Comparison of ENCODE assay signal across 19 cellular contexts in the genomic region with DNA sequence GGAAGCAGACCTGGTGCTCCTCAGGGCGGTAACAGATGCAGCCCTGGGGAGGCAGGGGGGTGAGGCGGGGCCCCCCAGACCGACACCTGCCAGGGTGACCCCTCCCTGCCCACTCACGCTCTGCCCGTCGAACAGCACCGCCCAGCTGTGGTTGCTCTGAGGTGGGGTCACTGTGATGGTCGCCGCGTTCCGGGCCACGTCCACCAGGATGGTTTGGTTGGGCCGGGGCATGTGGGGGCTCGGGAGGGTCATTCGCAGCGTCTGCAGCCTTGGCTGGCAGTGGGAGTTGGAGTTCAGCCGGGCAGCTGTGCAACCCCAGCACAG. TPM values are rescaled to one million over a fixed set of nuclear protein-coding genes. Genes with fewer than 3 reads are reported as not detected.
"Had no signal": no experiment of that assay in that cellular context is flagged by ENCODE, and none has a peak within 500 bp of the region (broad histone marks: within the 10 kb centered on the region; RNA-seq: fewer than 3 reads in every experiment).

No MANE protein-coding gene starts in this region.

- H3K27me3 ChIP-seq: colonic mucosa, esophagus squamous epithelium, spleen, stomach, transverse colon had no signal

- H3K27ac Mint-ChIP-seq: nephron had no signal

- H3K27me3 Mint-ChIP-seq: naive B cell had no signal

- H3K9me3 Mint-ChIP-seq: naive B cell, nephron had no signal

- H3K9me3 ChIP-seq: colonic mucosa, esophagus squamous epithelium, spleen, stomach, thoracic aorta, transverse colon had no signal

- H3K4me3 ChIP-seq: colonic mucosa, esophagus squamous epithelium, spleen, stomach, thoracic aorta, transverse colon had no signal

- ATAC-seq: sciatic nerve had no signal

- DNase-seq: colonic mucosa; dermis blood vessel endothelial cell; esophagus squamous epithelium; foreskin fibroblast; head of caudate nucleus; hippocampal formation; kidney glomerular epithelial cell; naive B cell; spleen; stimulated activated CD4-positive, alpha-beta T cell treated with anti-CD3 and anti-CD28 coated beads, Interleukin-15, amount 100 ng/mL, for 24 hours; stimulated activated CD4-positive, alpha-beta T cell treated with anti-CD3 and anti-CD28 coated beads, Interleukin-1b, Interleukin-23, amount 100 ng/mL, for 48 hours; stimulated activated CD4-positive, alpha-beta T cell treated with anti-CD3 and anti-CD28 coated beads, Interleukin-4, amount 100 ng/mL, for 4 hours; stimulated activated naive CD4-positive, alpha-beta T cell; stomach; substantia nigra; transverse colon had no signal

- H3K27ac ChIP-seq: colonic mucosa, esophagus squamous epithelium, spleen, stomach, thoracic aorta, transverse colon had no signal

- H3K4me3 Mint-ChIP-seq: naive B cell had no signal

RNA-seq across cellular contexts. Expression of gene CASKIN1, which starts 13.6 kb away (rescaled TPM):
- total RNA-seq: spleen, thoracic aorta had no signal
